ENCODE assay signal across 1 cellular context in genomic region chrX:72028701-72029470, GRCh38.
TF ChIP-seq lines count a peak whose summit lies in the region.

No MANE protein-coding gene starts in this region.

TF ChIP-seq in SK-N-SH treated with all-trans-retinoic acid at 6 μM for 48 hours, 23 proteins besides CTCF, POLR2A, EP300 and RAD21 (continued from another document):
- TF ChIP-seq ISL1 (CRISPR knock-in tag; IDR thresholded peaks at IDR 0.05): no peak
- no peak for TF ChIP-seq TOX (CRISPR knock-in tag; IDR thresholded peaks at IDR 0.05; ENCODE audit: borderline replicate concordance)
- no peak for TF ChIP-seq ARNTL (CRISPR knock-in tag; IDR thresholded peaks at IDR 0.05; ENCODE audit: borderline replicate concordance, low read depth)
- TF ChIP-seq CREB5 (CRISPR knock-in tag; IDR thresholded peaks at IDR 0.05; ENCODE audit: low read depth): no peak
- TF ChIP-seq ZFP30 (CRISPR knock-in tag; IDR thresholded peaks at IDR 0.05): no peak
- TF ChIP-seq SNAI2 (CRISPR knock-in tag; IDR thresholded peaks at IDR 0.05): no peak
- TF ChIP-seq GLIS3 (CRISPR knock-in tag; IDR thresholded peaks at IDR 0.05): no peak
- no peak for TF ChIP-seq PPARA (CRISPR knock-in tag; IDR thresholded peaks at IDR 0.05; ENCODE audit: borderline replicate concordance)
- no peak for TF ChIP-seq RARB (CRISPR knock-in tag; IDR thresholded peaks at IDR 0.05)
TF ChIP-seq in SK-N-SH treated with all-trans-retinoic acid at 6 μM for 48 hours: peak in this region for 0.
